In genomic region chr3:41863024-41863423, GRCh38 we compare ENCODE assay signal across 1 cellular context.
TF ChIP-seq lines count a peak whose summit lies in the region.

No MANE protein-coding gene starts in this region.

TF ChIP-seq in K562, 482 proteins besides CTCF, POLR2A, EP300 and RAD21 (continued from another document):
- TF ChIP-seq CHD7 (IDR thresholded peaks at IDR 0.05; ENCODE audit: low read depth, low read length), result no peak
- TF ChIP-seq GATAD2B (IDR thresholded peaks at IDR 0.05; ENCODE audit: borderline replicate concordance), result no peak
- TF ChIP-seq ZBTB26 (CRISPR knock-in tag; IDR thresholded peaks at IDR 0.05), result no peak
- TF ChIP-seq NKRF (IDR thresholded peaks at IDR 0.05; ENCODE audit: borderline replicate concordance), result no peak
- TF ChIP-seq ZNF444 (CRISPR knock-in tag; IDR thresholded peaks at IDR 0.05), result no peak
- TF ChIP-seq ZNF232 (CRISPR knock-in tag; IDR thresholded peaks at IDR 0.05), result no peak
- TF ChIP-seq LCOR (CRISPR knock-in tag; IDR thresholded peaks at IDR 0.05), result no peak
- TF ChIP-seq ARID3A (IDR thresholded peaks at IDR 0.05; ENCODE audit: borderline replicate concordance, low read depth, low read length), result no peak
- TF ChIP-seq CREBBP (IDR thresholded peaks at IDR 0.05; ENCODE audit: low read depth, low read length), result no peak
- TF ChIP-seq DEAF1 (CRISPR knock-in tag; IDR thresholded peaks at IDR 0.05), result no peak
- no peak for TF ChIP-seq STAT5A (IDR thresholded peaks at IDR 0.05; ENCODE audit: borderline replicate concordance, low read length)
